11 cellular contexts compared by ENCODE assay signal in genomic region chr3:134028486-134029255, GRCh38. TPM values are rescaled to one million over a fixed set of nuclear protein-coding genes. Genes with fewer than 3 reads are reported as not detected.
DNase-seq lines count a peak whose midpoint lies in the region; ATAC-seq and TF ChIP-seq lines count a peak whose summit lies in the region.
"Had no signal": no experiment of that assay in that cellular context is flagged by ENCODE, and none has a peak within 500 bp of the region (broad histone marks: within the 10 kb centered on the region; RNA-seq: fewer than 3 reads in every experiment).

No MANE protein-coding gene starts in this region.

- peak overlapping the region; percentile 87 for H3K4me3 ChIP-seq in ACC112 (ENCODE audit: low read depth, low read length)
- H3K4me3 ChIP-seq in hepatocyte, result peak overlapping the region; percentile 82
- peak overlapping the region; percentile 20 for H3K4me3 ChIP-seq in neuron (ENCODE audit: low read length)

- H3K4me1 Mint-ChIP-seq in T-helper 17 cell, result peaks cover 2% of the 10 kb centered on the region
- H3K4me1 Mint-ChIP-seq: activated naive CD4-positive, alpha-beta T cell treated with anti-CD3 and anti-CD28 coated beads, Interleukin-2, amount 50 U/mL, for 24 hours had no signal

- no peaks in the 10 kb centered on the region for H3K36me3 ChIP-seq in ACC112 (ENCODE audit: insufficient read depth, low read length)
- no peaks in the 10 kb centered on the region for H3K36me3 ChIP-seq in hepatocyte (replicated peaks; ENCODE audit: insufficient read depth, low read depth)
- H3K36me3 ChIP-seq in neuron (ENCODE audit: insufficient read depth, low read length), result no peaks in the 10 kb centered on the region
- H3K36me3 ChIP-seq: BLaER1 treated with 17β-estradiol and CSF1 and Interleukin-3, amounts not matched to agents 10 nM and 100 nM had no signal

- no peak overlapping the region for H3K27ac ChIP-seq in ACC112 (ENCODE audit: low read depth, low read length)
- no peak overlapping the region for H3K27ac ChIP-seq in hepatocyte
- H3K27ac ChIP-seq: BLaER1 treated with 17β-estradiol and CSF1 and Interleukin-3, amounts not matched to agents 10 nM and 100 nM had no signal

- peaks cover 4% of the 10 kb centered on the region for H3K4me1 ChIP-seq in ACC112 (ENCODE audit: control insufficient read depth, insufficient read depth, low read length, unreplicated experiment)
- H3K4me1 ChIP-seq in hepatocyte (ENCODE audit: insufficient read depth), result peaks cover 11% of the 10 kb centered on the region
- peaks cover 7% of the 10 kb centered on the region for H3K4me1 ChIP-seq in neuron (ENCODE audit: insufficient read depth, low read length)

- DNase-seq in T-helper 17 cell (no peak), hepatocyte (ENCODE audit: low spot score) (no peak), DMS153 (lab: John Stamatoyannopoulos, UW) (no peak), DMS 273 (lab: John Stamatoyannopoulos, UW; ENCODE audit: unreplicated experiment) (no peak)
- no peak for DNase-seq in activated naive CD4-positive, alpha-beta T cell treated with Interleukin-2 at 50 U/mL for 16 hours
- DNase-seq: NCI-H1436 had no signal

- H3K27me3 ChIP-seq in ACC112 (ENCODE audit: insufficient read depth, low read length) (peaks cover 11% of the 10 kb centered on the region), hepatocyte (peaks cover 23% of the 10 kb centered on the region), neuron (ENCODE audit: insufficient read depth, low read length) (peaks cover 47% of the 10 kb centered on the region)

- H3K9me3 ChIP-seq in T-helper 17 cell (ENCODE audit: control insufficient read depth, low read length, poor library complexity, severe bottlenecking), result no peaks in the 10 kb centered on the region
- H3K9me3 ChIP-seq in hepatocyte (ENCODE audit: low read depth), result no peaks in the 10 kb centered on the region
- H3K9me3 ChIP-seq in neuron (ENCODE audit: low read length), result peaks cover 4% of the 10 kb centered on the region

- no peaks in the 10 kb centered on the region for H3K79me2 ChIP-seq in ACC112 (ENCODE audit: control insufficient read depth, insufficient read depth, low read length, unreplicated experiment)
- no peaks in the 10 kb centered on the region for H3K79me2 ChIP-seq in hepatocyte

- no peaks in the 10 kb centered on the region for H3K36me3 Mint-ChIP-seq in T-helper 17 cell (ENCODE audit: low read depth)
- H3K36me3 Mint-ChIP-seq: activated naive CD4-positive, alpha-beta T cell treated with anti-CD3 and anti-CD28 coated beads, Interleukin-2, amount 50 U/mL, for 24 hours had no signal

- no peak overlapping the region for H3K27ac Mint-ChIP-seq in T-helper 17 cell
- H3K27ac Mint-ChIP-seq: activated naive CD4-positive, alpha-beta T cell treated with anti-CD3 and anti-CD28 coated beads, Interleukin-2, amount 50 U/mL, for 24 hours had no signal

- TF ChIP-seq CTCF in hepatocyte (IDR thresholded peaks at IDR 0.05; ENCODE audit: poor library complexity), result no peak

- no peaks in the 10 kb centered on the region for H4K20me1 ChIP-seq in hepatocyte (ENCODE audit: insufficient read depth, poor library complexity, severe bottlenecking)
- H4K20me1 ChIP-seq: BLaER1 treated with 17β-estradiol and CSF1 and Interleukin-3, amounts not matched to agents 10 nM and 100 nM had no signal

- WGBS in hepatocyte (ENCODE audit: low lambda C conversion rate, missing lambda C conversion rate), result 28% methylated on average over 22 of the region's 23 CpGs

- peaks cover 73% of the 10 kb centered on the region for H3K27me3 Mint-ChIP-seq in T-helper 17 cell

- ATAC-seq in T-helper 17 cell, result no peak
- ATAC-seq in HG03565 (IDR thresholded peaks at IDR 0.05; ENCODE audit: unreplicated experiment), result no peak

- H3K4me3 Mint-ChIP-seq in T-helper 17 cell, result peak overlapping the region; percentile 63

- peak overlapping the region; percentile 100 for H3K4me2 ChIP-seq in hepatocyte

- H2AFZ ChIP-seq in ACC112 (ENCODE audit: low read length, unreplicated experiment) (peak overlapping the region; percentile 65), hepatocyte (peak overlapping the region; percentile 72), neuron (ENCODE audit: low read depth, low read length) (no peak overlapping the region)

- H3K9me2 ChIP-seq in hepatocyte (replicated peaks; ENCODE audit: insufficient read depth), result no peaks in the 10 kb centered on the region

RNA-seq across cellular contexts. Expression of gene SLCO2A1, which starts 1.1 kb away (rescaled TPM):
- total RNA-seq in T-helper 17 cell, result under 1 TPM in 1 of 2 donors, not detected in 1; 0.16 TPM
- total RNA-seq in hepatocyte, result 2.2 and 2.3 TPM in 2 replicates
- 7.0 and 8.4 TPM in 2 replicates for polyA plus RNA-seq in hepatocyte

Comparison
In these comparisons a context has a peak if more than half of its experiments do, and no peak if none do; other contexts are left out.
1. H3K4me3 ChIP-seq: peak in every context shown above with its lines; median percentile 87 in ACC112; 82 in hepatocyte; 20 in neuron.